Comparison of ENCODE assay signal across 8 cellular contexts in the genomic region with DNA sequence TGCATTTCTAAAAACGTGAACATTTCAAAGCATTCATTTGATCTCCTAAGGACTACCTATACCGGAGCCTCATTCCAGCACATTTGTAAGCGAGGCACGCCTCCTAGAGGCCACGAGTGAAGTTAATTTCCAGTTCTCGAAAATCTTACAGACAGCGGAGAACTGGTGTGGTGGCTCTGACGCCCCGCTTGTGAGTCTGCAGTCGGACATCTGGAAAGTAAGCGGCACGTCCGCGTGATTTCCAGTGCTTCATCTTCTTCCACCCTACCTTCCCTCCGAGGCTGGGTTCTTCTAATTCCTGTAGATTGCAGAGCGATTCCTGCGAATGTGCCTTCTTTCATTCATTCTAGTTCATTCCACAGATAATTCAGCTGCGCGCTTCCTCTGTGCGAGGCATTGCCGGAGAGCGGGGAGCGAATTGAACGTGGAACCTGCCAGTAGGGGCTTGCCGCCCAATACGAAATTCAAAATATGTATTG. TPM values are rescaled to one million over a fixed set of nuclear protein-coding genes. Genes with fewer than 3 reads are reported as not detected.
DNase-seq lines count a peak whose midpoint lies in the region; ATAC-seq and TF ChIP-seq lines count a peak whose summit lies in the region.

No MANE protein-coding gene starts in this region.

- H3K27me3 Mint-ChIP-seq in natural killer cell treated with Interleukin-12 subunit alpha and Interleukin-12 subunit beta and Interleukin-15 and Interleukin-18, amount 100 ng/mL, for 72 hours, result peaks cover 9% of the 10 kb centered on the region in 2 donors

- no peaks in the 10 kb centered on the region for H3K9me3 ChIP-seq in Panc1 (ENCODE audit: control insufficient read depth, insufficient read depth, low read depth, low read length)

- H3K9me3 Mint-ChIP-seq in natural killer cell treated with Interleukin-12 subunit alpha and Interleukin-12 subunit beta and Interleukin-15 and Interleukin-18, amount 100 ng/mL, for 72 hours, result no peaks in the 10 kb centered on the region

- POLR2A ChIA-PET in Panc1 (lab: Charles Lee), result interaction anchor here (0.7 kb wide), 1 partner anchor 482 kb away, joined by 4 read pairs; no protein-coding TSS in a partner anchor

- H3K27ac Mint-ChIP-seq in natural killer cell treated with Interleukin-12 subunit alpha and Interleukin-12 subunit beta and Interleukin-15 and Interleukin-18, amount 100 ng/mL, for 72 hours, result peak overlapping the region; percentile 72 to 95

- intact Hi-C loops in Panc1 (cut with micrococcal nuclease; ENCODE audit: unreplicated experiment), result loop anchor here (1.0 to 5.0 kb wide), 4 partner anchors 48 to 414 kb away; partner anchors contain the start of gene BEND6

- H3K4me1 ChIP-seq in Panc1 (ENCODE audit: control insufficient read depth, insufficient read depth, low read length), result peaks cover 47% of the 10 kb centered on the region

- H3K4me1 Mint-ChIP-seq in natural killer cell treated with Interleukin-12 subunit alpha and Interleukin-12 subunit beta and Interleukin-15 and Interleukin-18, amount 100 ng/mL, for 72 hours (ENCODE audit: low read depth in 2 of 2), result peaks cover 25 to 35% of the 10 kb centered on the region in 2 donors

- peak overlapping the region; percentile 94 for H3K27ac ChIP-seq in Panc1 (ENCODE audit: low read length)

- CTCF ChIA-PET in Panc1 (lab: Charles Lee), result interaction anchor here (0.6 to 1.2 kb wide), 7 partner anchors 127 to 446 kb away, joined by 3 to 6 read pairs (median 5); partner anchors contain the start of gene BEND6

- peaks cover 32% of the 10 kb centered on the region for H3K36me3 Mint-ChIP-seq in natural killer cell treated with Interleukin-12 subunit alpha and Interleukin-12 subunit beta and Interleukin-15 and Interleukin-18, amount 100 ng/mL, for 72 hours

- peak; percentile 94 for TF ChIP-seq CTCF in Panc1 (IDR thresholded peaks at IDR 0.05)

- BruUV-seq in Panc1 (replicated peaks; lab: Mats Ljungman, UMichigan), result no TSS peak

- no peak for TF ChIP-seq EP300 in Ishikawa (IDR thresholded peaks at IDR 0.05; ENCODE audit: borderline replicate concordance)

- DNase-seq in DMS79 (lab: John Stamatoyannopoulos, UW) (peak; percentile 80), Panc1 (ENCODE audit: low read depth, low spot score) (peak; percentile 92), activated T-helper 1 cell treated with Interleukin-2 at 50 U/mL for 16 hours (ENCODE audit: low read depth) (peak; percentile 62), fibroblast of peridontal ligament (ENCODE audit: extremely low read depth) (peak; percentile 95)
- DNase-seq in natural killer cell treated with Interleukin-12 subunit alpha and Interleukin-12 subunit beta and Interleukin-15 and Interleukin-18, amount 100 ng/mL, for 72 hours (ENCODE audit: low spot score), result peak; percentile 83
- peak; percentile 77 for DNase-seq in stimulated activated naive CD8-positive, alpha-beta T cell treated with anti-CD3 and anti-CD28 coated beads, Interleukin-15, Interleukin-2, amounts not matched to agents 100 U/mL and 50 U/mL, for 24 hours

- peak overlapping the region; percentile 92 for H3K4me3 Mint-ChIP-seq in natural killer cell treated with Interleukin-12 subunit alpha and Interleukin-12 subunit beta and Interleukin-15 and Interleukin-18, amount 100 ng/mL, for 72 hours

- H3K27me3 ChIP-seq in Panc1 (ENCODE audit: control insufficient read depth, insufficient read depth, low read length), result no peaks in the 10 kb centered on the region

- H3K36me3 ChIP-seq in Panc1 (ENCODE audit: control insufficient read depth, insufficient read depth, low read length), result peaks cover 21% of the 10 kb centered on the region

- ATAC-seq in GM21576 (IDR thresholded peaks at IDR 0.05; ENCODE audit: unreplicated experiment), result peak; percentile 88
- peak; percentile 90 for ATAC-seq in Panc1
- ATAC-seq in natural killer cell treated with Interleukin-12 subunit alpha and Interleukin-12 subunit beta and Interleukin-15 and Interleukin-18, amount 100 ng/mL, for 72 hours, result peak; percentile 91 to 93
- ATAC-seq in stimulated activated naive CD8-positive, alpha-beta T cell treated with anti-CD3 and anti-CD28 coated beads, Interleukin-15, Interleukin-2, amounts not matched to agents 100 U/mL and 50 U/mL, for 24 hours, result peak; percentile 93

- in situ Hi-C loops in Panc1 (cut with HindIII; ENCODE audit: low pct_unique_long_range_greater_than_20kb, low sequenced_read_pairs), result no loop called here

- peak overlapping the region; percentile 77 to 91 for H3K4me3 ChIP-seq in Panc1 (ENCODE audit: low read depth in 2 of 2, low read length in 2 of 2)

- TF ChIP-seq RAD21 in Ishikawa (IDR thresholded peaks at IDR 0.05; ENCODE audit: low read depth), result peak; percentile 98

TF ChIP-seq in Ishikawa, 13 proteins besides CTCF, POLR2A, EP300 and RAD21:
- no peak for TF ChIP-seq YY1 (IDR thresholded peaks at IDR 0.05; ENCODE audit: low read depth)
- no peak for TF ChIP-seq TEAD4 (IDR thresholded peaks at IDR 0.05)
- peak; percentile 29; the same call in 1 of the 2 replicates for TF ChIP-seq USF1 (IDR thresholded peaks at IDR 0.05)
- TF ChIP-seq CREB1 (IDR thresholded peaks at IDR 0.05; ENCODE audit: low read depth), result no peak
- TF ChIP-seq, protein P1, sequence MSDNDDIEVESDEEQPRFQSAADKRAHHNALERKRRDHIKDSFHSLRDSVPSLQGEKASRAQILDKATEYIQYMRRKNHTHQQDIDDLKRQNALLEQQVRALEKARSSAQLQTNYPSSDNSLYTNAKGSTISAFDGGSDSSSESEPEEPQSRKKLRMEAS (IDR thresholded peaks at IDR 0.05), result peak; percentile 49
- TF ChIP-seq FOXM1 (IDR thresholded peaks at IDR 0.05; ENCODE audit: borderline replicate concordance, low read depth), result 0 out of 2 replicates have a peak, but pooled peaks have one; percentile 4

RNA-seq across cellular contexts. Expression of gene PRIM2, which starts 0.8 kb away (rescaled TPM):
- total RNA-seq in Panc1 (2021; ENCODE audit: unreplicated experiment), result 30.7 TPM
- 8.0 TPM for polyA plus RNA-seq in Panc1 (2012; ENCODE audit: insufficient read length)
- 10 to 100 TPM; 29.1 to 57.3 TPM for total RNA-seq in natural killer cell treated with Interleukin-12 subunit alpha and Interleukin-12 subunit beta and Interleukin-15 and Interleukin-18, amount 100 ng/mL, for 72 hours

Comparison
In these comparisons a context has a peak if more than half of its experiments do, and no peak if none do; other contexts are left out.
1. Peak in every context shown above with its lines: DNase-seq, ATAC-seq, H3K4me3 ChIP-seq and H3K27ac ChIP-seq.